In the genomic region with DNA sequence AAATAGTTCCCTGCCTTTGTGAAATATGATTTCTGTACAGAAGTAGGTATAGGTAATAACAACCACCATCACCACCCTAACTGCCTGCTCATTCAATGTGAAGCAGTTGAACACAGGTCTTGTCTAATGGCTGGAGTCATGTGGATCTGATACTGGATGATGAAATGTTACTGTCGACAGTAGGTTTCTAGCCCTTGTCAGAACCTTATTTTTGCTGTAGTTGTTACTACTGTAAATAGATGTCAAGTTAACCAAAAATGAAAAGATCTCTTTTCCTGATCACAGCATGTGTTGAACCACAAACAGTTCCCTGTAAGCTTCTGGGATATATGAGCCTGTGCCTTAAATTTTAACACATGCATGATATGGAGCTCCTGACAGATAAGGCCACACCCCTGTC, we compare ENCODE assay signal across 9 cellular contexts.
"Had no signal": no experiment of that assay in that cellular context is flagged by ENCODE, and none has a peak within 500 bp of the region (broad histone marks: within the 10 kb centered on the region; RNA-seq: fewer than 3 reads in every experiment).

No MANE protein-coding gene starts in this region.

- H3K4me1 ChIP-seq: HAP-1 had no signal

- H3K9me3 ChIP-seq: HAP-1 had no signal

- H3K4me2 ChIP-seq: KMS-11 had no signal

- H3K4me3 ChIP-seq: GM23248, HAP-1 had no signal

- H3K27ac ChIP-seq: GM23248, HL-60, KMS-11 had no signal

- H3K9ac ChIP-seq: GM23248, KMS-11 had no signal

- DNase-seq: GM23248, GOT3, H7, IMR-90, KBM-7 had no signal

- H2AFZ ChIP-seq: GM23248 had no signal

- ATAC-seq: HCT116 had no signal

- H3K36me3 ChIP-seq: HAP-1 had no signal
